2 cellular contexts compared by ENCODE assay signal in the genomic region with DNA sequence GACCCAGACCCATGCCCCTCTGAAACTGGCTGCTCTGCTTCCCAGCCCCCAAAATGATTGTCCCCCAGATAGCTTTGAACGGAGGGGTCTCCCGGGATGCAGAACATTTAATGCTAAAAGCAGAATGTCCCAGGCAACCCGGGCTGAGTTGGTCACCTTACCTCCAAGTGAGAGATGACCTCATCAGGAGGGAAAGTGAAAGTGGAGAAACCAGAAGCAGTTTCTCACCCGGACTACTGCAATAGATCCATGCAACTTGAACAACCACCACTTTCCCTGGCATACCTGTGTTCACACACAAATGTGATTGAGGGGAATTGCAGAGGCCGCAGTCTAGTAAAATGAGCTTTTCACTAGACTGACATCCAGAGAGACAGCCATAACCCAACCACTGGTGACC.
TF ChIP-seq lines count a peak whose summit lies in the region.

No MANE protein-coding gene starts in this region.

TF ChIP-seq in SK-N-SH, 30 proteins besides CTCF, POLR2A, EP300 and RAD21 (continued from another document):
- TF ChIP-seq, protein P1, sequence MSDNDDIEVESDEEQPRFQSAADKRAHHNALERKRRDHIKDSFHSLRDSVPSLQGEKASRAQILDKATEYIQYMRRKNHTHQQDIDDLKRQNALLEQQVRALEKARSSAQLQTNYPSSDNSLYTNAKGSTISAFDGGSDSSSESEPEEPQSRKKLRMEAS (IDR thresholded peaks at IDR 0.05; ENCODE audit: low read depth): no peak
- TF ChIP-seq, protein P2, sequence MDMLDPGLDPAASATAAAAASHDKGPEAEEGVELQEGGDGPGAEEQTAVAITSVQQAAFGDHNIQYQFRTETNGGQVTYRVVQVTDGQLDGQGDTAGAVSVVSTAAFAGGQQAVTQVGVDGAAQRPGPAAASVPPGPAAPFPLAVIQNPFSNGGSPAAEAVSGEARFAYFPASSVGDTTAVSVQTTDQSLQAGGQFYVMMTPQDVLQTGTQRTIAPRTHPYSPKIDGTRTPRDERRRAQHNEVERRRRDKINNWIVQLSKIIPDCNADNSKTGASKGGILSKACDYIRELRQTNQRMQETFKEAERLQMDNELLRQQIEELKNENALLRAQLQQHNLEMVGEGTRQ (IDR thresholded peaks at IDR 0.05; ENCODE audit: borderline replicate concordance, low read depth, low read length): no peak
- TF ChIP-seq, protein P3, sequence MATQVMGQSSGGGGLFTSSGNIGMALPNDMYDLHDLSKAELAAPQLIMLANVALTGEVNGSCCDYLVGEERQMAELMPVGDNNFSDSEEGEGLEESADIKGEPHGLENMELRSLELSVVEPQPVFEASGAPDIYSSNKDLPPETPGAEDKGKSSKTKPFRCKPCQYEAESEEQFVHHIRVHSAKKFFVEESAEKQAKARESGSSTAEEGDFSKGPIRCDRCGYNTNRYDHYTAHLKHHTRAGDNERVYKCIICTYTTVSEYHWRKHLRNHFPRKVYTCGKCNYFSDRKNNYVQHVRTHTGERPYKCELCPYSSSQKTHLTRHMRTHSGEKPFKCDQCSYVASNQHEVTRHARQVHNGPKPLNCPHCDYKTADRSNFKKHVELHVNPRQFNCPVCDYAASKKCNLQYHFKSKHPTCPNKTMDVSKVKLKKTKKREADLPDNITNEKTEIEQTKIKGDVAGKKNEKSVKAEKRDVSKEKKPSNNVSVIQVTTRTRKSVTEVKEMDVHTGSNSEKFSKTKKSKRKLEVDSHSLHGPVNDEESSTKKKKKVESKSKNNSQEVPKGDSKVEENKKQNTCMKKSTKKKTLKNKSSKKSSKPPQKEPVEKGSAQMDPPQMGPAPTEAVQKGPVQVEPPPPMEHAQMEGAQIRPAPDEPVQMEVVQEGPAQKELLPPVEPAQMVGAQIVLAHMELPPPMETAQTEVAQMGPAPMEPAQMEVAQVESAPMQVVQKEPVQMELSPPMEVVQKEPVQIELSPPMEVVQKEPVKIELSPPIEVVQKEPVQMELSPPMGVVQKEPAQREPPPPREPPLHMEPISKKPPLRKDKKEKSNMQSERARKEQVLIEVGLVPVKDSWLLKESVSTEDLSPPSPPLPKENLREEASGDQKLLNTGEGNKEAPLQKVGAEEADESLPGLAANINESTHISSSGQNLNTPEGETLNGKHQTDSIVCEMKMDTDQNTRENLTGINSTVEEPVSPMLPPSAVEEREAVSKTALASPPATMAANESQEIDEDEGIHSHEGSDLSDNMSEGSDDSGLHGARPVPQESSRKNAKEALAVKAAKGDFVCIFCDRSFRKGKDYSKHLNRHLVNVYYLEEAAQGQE (IDR thresholded peaks at IDR 0.05; ENCODE audit: low read depth, low read length): no peak
- TF ChIP-seq GABPA (IDR thresholded peaks at IDR 0.05; ENCODE audit: low read depth): no peak
- TF ChIP-seq, protein P4, sequence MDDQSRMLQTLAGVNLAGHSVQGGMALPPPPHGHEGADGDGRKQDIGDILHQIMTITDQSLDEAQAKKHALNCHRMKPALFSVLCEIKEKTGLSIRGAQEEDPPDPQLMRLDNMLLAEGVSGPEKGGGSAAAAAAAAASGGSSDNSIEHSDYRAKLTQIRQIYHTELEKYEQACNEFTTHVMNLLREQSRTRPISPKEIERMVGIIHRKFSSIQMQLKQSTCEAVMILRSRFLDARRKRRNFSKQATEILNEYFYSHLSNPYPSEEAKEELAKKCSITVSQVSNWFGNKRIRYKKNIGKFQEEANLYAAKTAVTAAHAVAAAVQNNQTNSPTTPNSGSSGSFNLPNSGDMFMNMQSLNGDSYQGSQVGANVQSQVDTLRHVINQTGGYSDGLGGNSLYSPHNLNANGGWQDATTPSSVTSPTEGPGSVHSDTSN (IDR thresholded peaks at IDR 0.05): no peak
- TF ChIP-seq JUND (IDR thresholded peaks at IDR 0.05): no peak
- TF ChIP-seq, protein P5, sequence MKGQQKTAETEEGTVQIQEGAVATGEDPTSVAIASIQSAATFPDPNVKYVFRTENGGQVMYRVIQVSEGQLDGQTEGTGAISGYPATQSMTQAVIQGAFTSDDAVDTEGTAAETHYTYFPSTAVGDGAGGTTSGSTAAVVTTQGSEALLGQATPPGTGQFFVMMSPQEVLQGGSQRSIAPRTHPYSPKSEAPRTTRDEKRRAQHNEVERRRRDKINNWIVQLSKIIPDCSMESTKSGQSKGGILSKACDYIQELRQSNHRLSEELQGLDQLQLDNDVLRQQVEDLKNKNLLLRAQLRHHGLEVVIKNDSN (IDR thresholded peaks at IDR 0.05; ENCODE audit: borderline replicate concordance, low read depth): no peak
- no peak for TF ChIP-seq NRF1 (IDR thresholded peaks at IDR 0.05; ENCODE audit: low read depth, low read length)
- no peak for TF ChIP-seq RFX5 (IDR thresholded peaks at IDR 0.05; ENCODE audit: low read length)
- no peak for TF ChIP-seq MXI1 (IDR thresholded peaks at IDR 0.05; ENCODE audit: low read depth, low read length)
- no peak for TF ChIP-seq FOXJ3 (CRISPR knock-in tag; IDR thresholded peaks at IDR 0.05)
- TF ChIP-seq, protein P6, sequence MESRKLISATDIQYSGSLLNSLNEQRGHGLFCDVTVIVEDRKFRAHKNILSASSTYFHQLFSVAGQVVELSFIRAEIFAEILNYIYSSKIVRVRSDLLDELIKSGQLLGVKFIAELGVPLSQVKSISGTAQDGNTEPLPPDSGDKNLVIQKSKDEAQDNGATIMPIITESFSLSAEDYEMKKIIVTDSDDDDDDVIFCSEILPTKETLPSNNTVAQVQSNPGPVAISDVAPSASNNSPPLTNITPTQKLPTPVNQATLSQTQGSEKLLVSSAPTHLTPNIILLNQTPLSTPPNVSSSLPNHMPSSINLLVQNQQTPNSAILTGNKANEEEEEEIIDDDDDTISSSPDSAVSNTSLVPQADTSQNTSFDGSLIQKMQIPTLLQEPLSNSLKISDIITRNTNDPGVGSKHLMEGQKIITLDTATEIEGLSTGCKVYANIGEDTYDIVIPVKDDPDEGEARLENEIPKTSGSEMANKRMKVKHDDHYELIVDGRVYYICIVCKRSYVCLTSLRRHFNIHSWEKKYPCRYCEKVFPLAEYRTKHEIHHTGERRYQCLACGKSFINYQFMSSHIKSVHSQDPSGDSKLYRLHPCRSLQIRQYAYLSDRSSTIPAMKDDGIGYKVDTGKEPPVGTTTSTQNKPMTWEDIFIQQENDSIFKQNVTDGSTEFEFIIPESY (IDR thresholded peaks at IDR 0.05; ENCODE audit: borderline replicate concordance, low read depth): no peak
- TF ChIP-seq YY1 (IDR thresholded peaks at IDR 0.05; ENCODE audit: low read depth): no peak

TF ChIP-seq in SK-N-SH treated with all-trans-retinoic acid at 6 μM for 48 hours, 23 proteins besides CTCF, POLR2A, EP300 and RAD21:
- TF ChIP-seq, protein P7, sequence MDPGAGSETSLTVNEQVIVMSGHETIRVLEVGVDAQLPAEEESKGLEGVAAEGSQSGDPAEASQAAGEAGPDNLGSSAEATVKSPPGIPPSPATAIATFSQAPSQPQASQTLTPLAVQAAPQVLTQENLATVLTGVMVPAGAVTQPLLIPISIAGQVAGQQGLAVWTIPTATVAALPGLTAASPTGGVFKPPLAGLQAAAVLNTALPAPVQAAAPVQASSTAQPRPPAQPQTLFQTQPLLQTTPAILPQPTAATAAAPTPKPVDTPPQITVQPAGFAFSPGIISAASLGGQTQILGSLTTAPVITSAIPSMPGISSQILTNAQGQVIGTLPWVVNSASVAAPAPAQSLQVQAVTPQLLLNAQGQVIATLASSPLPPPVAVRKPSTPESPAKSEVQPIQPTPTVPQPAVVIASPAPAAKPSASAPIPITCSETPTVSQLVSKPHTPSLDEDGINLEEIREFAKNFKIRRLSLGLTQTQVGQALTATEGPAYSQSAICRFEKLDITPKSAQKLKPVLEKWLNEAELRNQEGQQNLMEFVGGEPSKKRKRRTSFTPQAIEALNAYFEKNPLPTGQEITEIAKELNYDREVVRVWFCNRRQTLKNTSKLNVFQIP (CRISPR knock-in tag; IDR thresholded peaks at IDR 0.05; ENCODE audit: borderline replicate concordance, low read depth): no peak
- TF ChIP-seq CSDC2 (CRISPR knock-in tag; IDR thresholded peaks at IDR 0.05): no peak
- TF ChIP-seq, protein P8, sequence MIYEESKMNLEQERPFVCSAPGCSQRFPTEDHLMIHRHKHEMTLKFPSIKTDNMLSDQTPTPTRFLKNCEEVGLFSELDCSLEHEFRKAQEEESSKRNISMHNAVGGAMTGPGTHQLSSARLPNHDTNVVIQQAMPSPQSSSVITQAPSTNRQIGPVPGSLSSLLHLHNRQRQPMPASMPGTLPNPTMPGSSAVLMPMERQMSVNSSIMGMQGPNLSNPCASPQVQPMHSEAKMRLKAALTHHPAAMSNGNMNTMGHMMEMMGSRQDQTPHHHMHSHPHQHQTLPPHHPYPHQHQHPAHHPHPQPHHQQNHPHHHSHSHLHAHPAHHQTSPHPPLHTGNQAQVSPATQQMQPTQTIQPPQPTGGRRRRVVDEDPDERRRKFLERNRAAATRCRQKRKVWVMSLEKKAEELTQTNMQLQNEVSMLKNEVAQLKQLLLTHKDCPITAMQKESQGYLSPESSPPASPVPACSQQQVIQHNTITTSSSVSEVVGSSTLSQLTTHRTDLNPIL (CRISPR knock-in tag; IDR thresholded peaks at IDR 0.05; ENCODE audit: low read depth): no peak
- TF ChIP-seq BACH2 (CRISPR knock-in tag; IDR thresholded peaks at IDR 0.05; ENCODE audit: borderline replicate concordance): no peak
- TF ChIP-seq PPARA (CRISPR knock-in tag; IDR thresholded peaks at IDR 0.05; ENCODE audit: borderline replicate concordance): no peak
- TF ChIP-seq TCF4 (CRISPR knock-in tag; IDR thresholded peaks at IDR 0.05; ENCODE audit: borderline replicate concordance): no peak
- no peak for TF ChIP-seq GLIS3 (CRISPR knock-in tag; IDR thresholded peaks at IDR 0.05)
- no peak for TF ChIP-seq RARB (CRISPR knock-in tag; IDR thresholded peaks at IDR 0.05)
- TF ChIP-seq ARNTL (CRISPR knock-in tag; IDR thresholded peaks at IDR 0.05; ENCODE audit: borderline replicate concordance, low read depth): no peak
- no peak for TF ChIP-seq ZFP30 (CRISPR knock-in tag; IDR thresholded peaks at IDR 0.05)
- no peak for TF ChIP-seq ZFP3 (CRISPR knock-in tag; IDR thresholded peaks at IDR 0.05)
- TF ChIP-seq, protein P9, sequence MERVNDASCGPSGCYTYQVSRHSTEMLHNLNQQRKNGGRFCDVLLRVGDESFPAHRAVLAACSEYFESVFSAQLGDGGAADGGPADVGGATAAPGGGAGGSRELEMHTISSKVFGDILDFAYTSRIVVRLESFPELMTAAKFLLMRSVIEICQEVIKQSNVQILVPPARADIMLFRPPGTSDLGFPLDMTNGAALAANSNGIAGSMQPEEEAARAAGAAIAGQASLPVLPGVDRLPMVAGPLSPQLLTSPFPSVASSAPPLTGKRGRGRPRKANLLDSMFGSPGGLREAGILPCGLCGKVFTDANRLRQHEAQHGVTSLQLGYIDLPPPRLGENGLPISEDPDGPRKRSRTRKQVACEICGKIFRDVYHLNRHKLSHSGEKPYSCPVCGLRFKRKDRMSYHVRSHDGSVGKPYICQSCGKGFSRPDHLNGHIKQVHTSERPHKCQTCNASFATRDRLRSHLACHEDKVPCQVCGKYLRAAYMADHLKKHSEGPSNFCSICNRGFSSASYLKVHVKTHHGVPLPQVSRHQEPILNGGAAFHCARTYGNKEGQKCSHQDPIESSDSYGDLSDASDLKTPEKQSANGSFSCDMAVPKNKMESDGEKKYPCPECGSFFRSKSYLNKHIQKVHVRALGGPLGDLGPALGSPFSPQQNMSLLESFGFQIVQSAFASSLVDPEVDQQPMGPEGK (CRISPR knock-in tag; IDR thresholded peaks at IDR 0.05; ENCODE audit: borderline replicate concordance): no peak
- no peak for TF ChIP-seq ZC3H10 (CRISPR knock-in tag; IDR thresholded peaks at IDR 0.05)
- no peak for TF ChIP-seq TOX (CRISPR knock-in tag; IDR thresholded peaks at IDR 0.05; ENCODE audit: borderline replicate concordance)
TF ChIP-seq in SK-N-SH treated with all-trans-retinoic acid at 6 μM for 48 hours: peak in this region for 0.
